Comparison of ENCODE assay signal across 2 cellular contexts in genomic region chr12:62469704-62470103, GRCh38.
TF ChIP-seq lines count a peak whose summit lies in the region.

No MANE protein-coding gene starts in this region.

TF ChIP-seq in SK-N-SH, 30 proteins besides CTCF, POLR2A, EP300 and RAD21:
- no peak for TF ChIP-seq FOXM1 (IDR thresholded peaks at IDR 0.05; ENCODE audit: low read depth)
- TF ChIP-seq PBX3 (IDR thresholded peaks at IDR 0.05): no peak
- TF ChIP-seq CHD2 (IDR thresholded peaks at IDR 0.05; ENCODE audit: low read length, partially characterized antibody): no peak
- TF ChIP-seq TAF1 (IDR thresholded peaks at IDR 0.05; ENCODE audit: borderline replicate concordance, low read depth, low read length): no peak
- no peak for TF ChIP-seq USF2 (IDR thresholded peaks at IDR 0.05; ENCODE audit: borderline replicate concordance, low read depth, low read length)
- no peak for TF ChIP-seq USF1 (IDR thresholded peaks at IDR 0.05; ENCODE audit: borderline replicate concordance, low read depth)
- TF ChIP-seq FOSL2 (IDR thresholded peaks at IDR 0.05; ENCODE audit: borderline replicate concordance, low read depth): no peak
- no peak for TF ChIP-seq ZBTB33 (IDR thresholded peaks at IDR 0.05; ENCODE audit: borderline replicate concordance, low read depth)
- TF ChIP-seq TCF12 (IDR thresholded peaks at IDR 0.05): no peak
- no peak for TF ChIP-seq FOXJ3 (CRISPR knock-in tag; IDR thresholded peaks at IDR 0.05)
- no peak for TF ChIP-seq IRF3 (IDR thresholded peaks at IDR 0.05; ENCODE audit: low read depth, low read length)
- TF ChIP-seq SMC3 (IDR thresholded peaks at IDR 0.05; ENCODE audit: low read depth, low read length): no peak
- TF ChIP-seq MAX (IDR thresholded peaks at IDR 0.05; ENCODE audit: low read depth): no peak
- no peak for TF ChIP-seq MXI1 (IDR thresholded peaks at IDR 0.05; ENCODE audit: low read depth, low read length)
- TF ChIP-seq NFIC (IDR thresholded peaks at IDR 0.05; ENCODE audit: borderline replicate concordance): no peak
- no peak for TF ChIP-seq GATA2 (CRISPR knock-in tag; IDR thresholded peaks at IDR 0.05)
- TF ChIP-seq POLR2AphosphoS5 (IDR thresholded peaks at IDR 0.05; ENCODE audit: low read depth, low read length): no peak
- no peak for TF ChIP-seq SIN3A (IDR thresholded peaks at IDR 0.05; ENCODE audit: borderline replicate concordance, low read depth, low read length)
- TF ChIP-seq JUND (IDR thresholded peaks at IDR 0.05): no peak
- no peak for TF ChIP-seq RCOR1 (IDR thresholded peaks at IDR 0.05; ENCODE audit: low read length)

TF ChIP-seq in SK-N-SH treated with all-trans-retinoic acid at 6 μM for 48 hours, 23 proteins besides CTCF, POLR2A, EP300 and RAD21:
- TF ChIP-seq PPARA (CRISPR knock-in tag; IDR thresholded peaks at IDR 0.05; ENCODE audit: borderline replicate concordance): no peak
- TF ChIP-seq BACH2 (CRISPR knock-in tag; IDR thresholded peaks at IDR 0.05; ENCODE audit: borderline replicate concordance): no peak
- TF ChIP-seq CSDC2 (CRISPR knock-in tag; IDR thresholded peaks at IDR 0.05): no peak
- no peak for TF ChIP-seq OSR1 (CRISPR knock-in tag; IDR thresholded peaks at IDR 0.05)
- TF ChIP-seq CSRNP3 (CRISPR knock-in tag; IDR thresholded peaks at IDR 0.05): no peak
- no peak for TF ChIP-seq GLIS3 (CRISPR knock-in tag; IDR thresholded peaks at IDR 0.05)
- TF ChIP-seq TOX (CRISPR knock-in tag; IDR thresholded peaks at IDR 0.05; ENCODE audit: borderline replicate concordance): no peak
- no peak for TF ChIP-seq TCF4 (CRISPR knock-in tag; IDR thresholded peaks at IDR 0.05; ENCODE audit: borderline replicate concordance)
- no peak for TF ChIP-seq ZFP3 (CRISPR knock-in tag; IDR thresholded peaks at IDR 0.05)
- TF ChIP-seq ESRRG (CRISPR knock-in tag; IDR thresholded peaks at IDR 0.05): no peak
- no peak for TF ChIP-seq ZNF565 (CRISPR knock-in tag; conservative IDR thresholded peaks at IDR 0.05; ENCODE audit: low read depth)
